In the genomic region with DNA sequence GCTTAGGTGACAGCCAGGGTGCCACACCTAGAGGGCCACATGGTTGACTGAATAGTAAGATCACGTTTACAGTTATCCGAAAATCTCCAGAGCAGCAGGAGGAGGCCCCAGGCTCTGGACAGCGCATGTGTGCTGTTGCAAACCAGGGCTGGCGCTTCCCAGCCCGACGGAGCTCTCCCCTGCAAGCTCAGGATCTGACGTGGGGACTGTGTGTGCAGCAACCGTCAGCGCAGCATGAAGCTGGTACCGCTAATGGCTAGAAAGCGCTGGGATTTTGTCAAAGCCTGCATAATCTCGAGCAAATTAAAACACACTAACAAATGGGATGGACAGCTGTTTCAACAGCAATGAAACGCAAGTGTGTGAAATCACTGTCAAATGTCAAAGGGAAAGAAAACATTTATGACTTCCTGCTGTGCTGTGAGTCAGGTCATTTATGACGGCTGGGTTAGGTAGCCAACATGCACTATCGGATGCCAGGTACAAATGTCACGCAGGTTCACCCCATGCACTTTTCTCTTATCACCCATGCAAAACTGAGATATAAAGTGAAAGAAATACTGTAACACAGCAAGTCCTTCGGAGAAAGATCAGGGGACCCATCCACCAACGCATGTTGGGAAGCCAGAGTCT, we compare ENCODE assay signal across 11 cellular contexts. TPM values are rescaled to one million over a fixed set of nuclear protein-coding genes. Genes with fewer than 3 reads are reported as not detected.
A peak's percentile ranks its signal among the peaks of the same experiment; 100 is the strongest.
DNase-seq lines count a peak whose midpoint lies in the region; ATAC-seq and TF ChIP-seq lines count a peak whose summit lies in the region.
"Had no signal": no experiment of that assay in that cellular context is flagged by ENCODE, and none has a peak within 500 bp of the region (broad histone marks: within the 10 kb centered on the region; RNA-seq: fewer than 3 reads in every experiment).

No MANE protein-coding gene starts in this region.

- H3K4me3 ChIP-seq in adipocyte (ENCODE audit: low read length) (peak overlapping the region; percentile 16), right lobe of liver (peak overlapping the region in 1 of 3 donors; percentile 8), tibial nerve (no peak overlapping the region)
- H3K4me3 ChIP-seq: PC-9 had no signal

- H3K36me3 Mint-ChIP-seq in activated naive CD4-positive, alpha-beta T cell treated with anti-CD3 and anti-CD28 coated beads, Interleukin-2, amount 50 U/mL, for 24 hours = peaks cover 16% of the 10 kb centered on the region

- no peak for DNase-seq in activated naive CD4-positive, alpha-beta T cell treated with anti-CD3 and anti-CD28 coated beads, Interleukin-2, amount 50 U/mL, for 16 hours
- DNase-seq in adipocyte (ENCODE audit: low read depth) (no peak), right lobe of liver (no peak), tibial nerve (ENCODE audit: low spot score in 2 of 2) (no peak), DMS79 treated with DMSO at 0.1 percent for 48 hours (lab: John Stamatoyannopoulos, UW) (no peak), kidney glomerular epithelial cell (lab: John Stamatoyannopoulos, UW) (no peak)
- DNase-seq: COR-L47, PC-9 had no signal

- ATAC-seq in right lobe of liver (peak in 2 of 4 donors; percentile 46 to 60), GM21381 (IDR thresholded peaks at IDR 0.05; ENCODE audit: unreplicated experiment) (no peak)

- peaks cover 66% of the 10 kb centered on the region for H3K36me3 ChIP-seq in adipocyte (ENCODE audit: control insufficient read depth, insufficient read depth, low read length, severe bottlenecking)
- H3K36me3 ChIP-seq in right lobe of liver = peaks cover 0 to 48% (median 33%) of the 10 kb centered on the region in 4 donors
- peaks cover 0 to 74% (median 8%) of the 10 kb centered on the region in 3 donors for H3K36me3 ChIP-seq in tibial nerve

- peaks cover 64% of the 10 kb centered on the region for H3K4me1 Mint-ChIP-seq in activated naive CD4-positive, alpha-beta T cell treated with anti-CD3 and anti-CD28 coated beads, Interleukin-2, amount 50 U/mL, for 24 hours

- H3K9ac ChIP-seq in adipocyte (ENCODE audit: low read length) = peak overlapping the region; percentile 11

- H3K27me3 ChIP-seq in adipocyte (replicated peaks; ENCODE audit: control insufficient read depth, insufficient read depth, low read length) (no peaks in the 10 kb centered on the region), right lobe of liver (no peaks in the 10 kb centered on the region), tibial nerve (no peaks in the 10 kb centered on the region)

- intact Hi-C loops in right lobe of liver (cut with DNase I) = no loop called here

- peak overlapping the region; percentile 82 for H3K27ac Mint-ChIP-seq in activated naive CD4-positive, alpha-beta T cell treated with anti-CD3 and anti-CD28 coated beads, Interleukin-2, amount 50 U/mL, for 24 hours
- H3K27ac Mint-ChIP-seq: memory B cell had no signal

- TF ChIP-seq POLR2A in right lobe of liver (IDR thresholded peaks at IDR 0.05) (no peak), tibial nerve (IDR thresholded peaks at IDR 0.05) (no peak)

- 24% methylated on average over 13 of the region's 18 CpGs for WGBS in right lobe of liver (ENCODE audit: insufficient coverage, low coverage, low lambda C conversion rate, missing lambda C conversion rate)
- 55 to 56% methylated on average over 15 to 18 of the region's 18 CpGs for WGBS in tibial nerve, 2 donors

- no peaks in the 10 kb centered on the region for H3K9me3 ChIP-seq in adipocyte (ENCODE audit: control insufficient read depth, low read length)
- H3K9me3 ChIP-seq in right lobe of liver = no peaks in the 10 kb centered on the region
- H3K9me3 ChIP-seq in tibial nerve = no peaks in the 10 kb centered on the region

- H3K4me1 ChIP-seq in adipocyte (ENCODE audit: control insufficient read depth, insufficient read depth, low read length) = peaks cover 60% of the 10 kb centered on the region
- peaks cover 0 to 56% (median 31%) of the 10 kb centered on the region in 4 donors for H3K4me1 ChIP-seq in right lobe of liver
- H3K4me1 ChIP-seq in tibial nerve = peaks cover 0 to 66% (median 46%) of the 10 kb centered on the region in 4 donors

- no peaks in the 10 kb centered on the region for H3K9me3 Mint-ChIP-seq in activated naive CD4-positive, alpha-beta T cell treated with anti-CD3 and anti-CD28 coated beads, Interleukin-2, amount 50 U/mL, for 24 hours
- H3K9me3 Mint-ChIP-seq: memory B cell had no signal

- no peak for TF ChIP-seq EP300 in tibial nerve (IDR thresholded peaks at IDR 0.05)

- H3K27ac ChIP-seq in right lobe of liver = peak overlapping the region in 2 of 3 donors; percentile 20 to 65
- H3K27ac ChIP-seq in tibial nerve = peak overlapping the region in 1 of 4 donors; percentile 21
- H3K27ac ChIP-seq: PC-9 had no signal

- peak overlapping the region; percentile 88 for H3K4me3 Mint-ChIP-seq in activated naive CD4-positive, alpha-beta T cell treated with anti-CD3 and anti-CD28 coated beads, Interleukin-2, amount 50 U/mL, for 24 hours
- H3K4me3 Mint-ChIP-seq: memory B cell had no signal

- TF ChIP-seq CTCF in right lobe of liver (IDR thresholded peaks at IDR 0.05) = no peak
- TF ChIP-seq CTCF in tibial nerve (IDR thresholded peaks at IDR 0.05) = no peak

- no peaks in the 10 kb centered on the region for H3K27me3 Mint-ChIP-seq in activated naive CD4-positive, alpha-beta T cell treated with anti-CD3 and anti-CD28 coated beads, Interleukin-2, amount 50 U/mL, for 24 hours
- H3K27me3 Mint-ChIP-seq: memory B cell had no signal

RNA-seq across cellular contexts. Expression of a gene that starts 7.5 kb away (rescaled TPM):
- total RNA-seq in right lobe of liver (100 to 1,000 TPM; 181 to 243 (median 213) TPM), tibial nerve (100 to 1,000 TPM; 102 to 213 (median 123) TPM)

RNA-seq across cellular contexts. Expression of a gene that starts 7.8 kb away (rescaled TPM):
- 1 to 10 TPM in 2 of 6 experiments, under 1 TPM in 3, not detected in 1; 0.43 to 2.6 (median 0.81) TPM for total RNA-seq in right lobe of liver
- 1 to 10 TPM in 1 of 4 donors, under 1 TPM in 3; 0.22 to 1.0 (median 0.69) TPM for total RNA-seq in tibial nerve

RNA-seq across cellular contexts. Expression of a gene that starts 12.0 kb away (rescaled TPM):
- total RNA-seq in right lobe of liver (10 to 100 TPM in 2 of 6 experiments, 1 to 10 TPM in 4; 6.3 to 16.9 (median 8.2) TPM), tibial nerve (10 to 100 TPM; 12.2 to 24.3 (median 23.0) TPM)

RNA-seq across cellular contexts. Expression of a gene that starts 12.1 kb away (rescaled TPM):
- total RNA-seq in right lobe of liver = 10 to 100 TPM; 37.4 to 68.8 (median 44.5) TPM
- 10 to 100 TPM; 35.0 to 59.4 (median 41.6) TPM for total RNA-seq in tibial nerve

RNA-seq across cellular contexts. Expression of a gene that starts 20.3 kb away (rescaled TPM):
- total RNA-seq in right lobe of liver (100 to 1,000 TPM; 529 to 851 (median 616) TPM), tibial nerve (1,000 to 10,000 TPM; 1,757 to 2,575 (median 2,004) TPM)
